Comparison of ENCODE assay signal across 10 cellular contexts in the genomic region with DNA sequence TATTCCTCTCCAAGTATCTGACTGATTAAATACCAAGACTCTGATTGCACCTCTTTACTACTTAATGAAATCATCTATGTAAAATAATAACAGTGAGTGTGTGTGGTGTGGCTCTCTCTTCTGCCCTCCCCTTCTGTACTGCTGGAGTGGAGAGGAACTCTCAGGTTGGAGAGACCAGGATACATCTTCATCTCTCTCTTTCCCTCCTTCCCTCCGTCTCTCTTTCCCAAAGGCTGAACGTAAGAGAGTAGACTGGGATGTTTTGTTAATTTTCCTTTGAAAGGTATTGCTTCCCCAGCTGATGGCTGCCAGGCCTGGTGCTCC. TPM values are rescaled to one million over a fixed set of nuclear protein-coding genes. Genes with fewer than 3 reads are reported as not detected.
DNase-seq lines count a peak whose midpoint lies in the region; ATAC-seq and TF ChIP-seq lines count a peak whose summit lies in the region.
"Had no signal": no experiment of that assay in that cellular context is flagged by ENCODE, and none has a peak within 500 bp of the region (broad histone marks: within the 10 kb centered on the region; RNA-seq: fewer than 3 reads in every experiment).

No MANE protein-coding gene starts in this region.

- peaks cover 31% of the 10 kb centered on the region for H3K4me1 Mint-ChIP-seq in activated naive CD4-positive, alpha-beta T cell treated with anti-CD3 and anti-CD28 coated beads, Interleukin-2, amount 10 ng/mL, durations not matched to agents 7 days and 5 days
- H3K4me1 Mint-ChIP-seq in activated CD8-positive, alpha-beta T cell treated with anti-CD3 and anti-CD28 coated beads, Interleukin-2, amount 10 ng/mL, durations not matched to agents 7 days and 5 days (ENCODE audit: low read depth): peaks cover 24% of the 10 kb centered on the region

- H3K4me3 ChIP-seq in left ventricle myocardium inferior (peak overlapping the region; percentile 58), suprapubic skin (peak overlapping the region; percentile 23)

- no peaks in the 10 kb centered on the region for H3K36me3 Mint-ChIP-seq in activated naive CD4-positive, alpha-beta T cell treated with anti-CD3 and anti-CD28 coated beads, Interleukin-2, amount 10 ng/mL, durations not matched to agents 7 days and 5 days
- H3K36me3 Mint-ChIP-seq in activated CD8-positive, alpha-beta T cell treated with anti-CD3 and anti-CD28 coated beads, Interleukin-2, amount 10 ng/mL, durations not matched to agents 7 days and 5 days (ENCODE audit: low read depth): no peaks in the 10 kb centered on the region

- H3K27ac ChIP-seq in left ventricle myocardium inferior (replicated peaks): peak overlapping the region; percentile 81
- no peak overlapping the region for H3K27ac ChIP-seq in suprapubic skin

- TF ChIP-seq CTCF in left ventricle myocardium inferior (IDR thresholded peaks at IDR 0.05; ENCODE audit: borderline replicate concordance): no peak
- TF ChIP-seq CTCF in suprapubic skin (IDR thresholded peaks at IDR 0.05): no peak

- peaks cover 46% of the 10 kb centered on the region for H3K27me3 Mint-ChIP-seq in activated naive CD4-positive, alpha-beta T cell treated with anti-CD3 and anti-CD28 coated beads, Interleukin-2, amount 10 ng/mL, durations not matched to agents 7 days and 5 days
- H3K27me3 Mint-ChIP-seq in activated CD8-positive, alpha-beta T cell treated with anti-CD3 and anti-CD28 coated beads, Interleukin-2, amount 10 ng/mL, durations not matched to agents 7 days and 5 days (ENCODE audit: low read depth): peaks cover 26% of the 10 kb centered on the region

- H3K9me3 ChIP-seq in left ventricle myocardium inferior (replicated peaks) (no peaks in the 10 kb centered on the region), suprapubic skin (no peaks in the 10 kb centered on the region)

- peaks cover 22% of the 10 kb centered on the region for H3K4me1 ChIP-seq in left ventricle myocardium inferior
- peaks cover 12% of the 10 kb centered on the region for H3K4me1 ChIP-seq in suprapubic skin

- peak overlapping the region; percentile 56 for H3K4me3 Mint-ChIP-seq in activated naive CD4-positive, alpha-beta T cell treated with anti-CD3 and anti-CD28 coated beads, Interleukin-2, amount 10 ng/mL, durations not matched to agents 7 days and 5 days
- H3K4me3 Mint-ChIP-seq in activated CD8-positive, alpha-beta T cell treated with anti-CD3 and anti-CD28 coated beads, Interleukin-2, amount 10 ng/mL, durations not matched to agents 7 days and 5 days: peak overlapping the region; percentile 63

- CTCF ChIA-PET in activated naive CD4-positive, alpha-beta T cell treated with anti-CD3 and anti-CD28 coated beads, Interleukin-2, amount 10 ng/mL, durations not matched to agents 7 days and 5 days (lab: Charles Lee): interaction anchor here (1.0 to 2.5 kb wide), 11 partner anchors 11 to 60 kb away, joined by 3 to 18 read pairs (median 6); a partner anchor contains a TSS
- CTCF ChIA-PET in activated CD8-positive, alpha-beta T cell treated with anti-CD3 and anti-CD28 coated beads, Interleukin-2, amount 10 ng/mL, durations not matched to agents 7 days and 5 days (lab: Charles Lee): interaction anchor here (0.6 to 3.0 kb wide), 12 partner anchors 8 to 123 kb away, joined by 3 to 29 read pairs (median 6); a partner anchor contains a TSS

- H3K27ac Mint-ChIP-seq in activated naive CD4-positive, alpha-beta T cell treated with anti-CD3 and anti-CD28 coated beads, Interleukin-2, amount 10 ng/mL, durations not matched to agents 7 days and 5 days: peak overlapping the region; percentile 53
- peak overlapping the region; percentile 6 for H3K27ac Mint-ChIP-seq in activated CD8-positive, alpha-beta T cell treated with anti-CD3 and anti-CD28 coated beads, Interleukin-2, amount 10 ng/mL, durations not matched to agents 7 days and 5 days

- ATAC-seq in activated CD8-positive, alpha-beta T cell treated with anti-CD3 and anti-CD28 coated beads, Interleukin-2, amount 10 ng/mL, durations not matched to agents 7 days and 5 days: peak; percentile 53

- WGBS in suprapubic skin: 38% methylated on average over 2 of the region's 2 CpGs

- TF ChIP-seq POLR2A in suprapubic skin (IDR thresholded peaks at IDR 0.05): no peak

- no peaks in the 10 kb centered on the region for H3K9me3 Mint-ChIP-seq in activated naive CD4-positive, alpha-beta T cell treated with anti-CD3 and anti-CD28 coated beads, Interleukin-2, amount 10 ng/mL, durations not matched to agents 7 days and 5 days
- H3K9me3 Mint-ChIP-seq in activated CD8-positive, alpha-beta T cell treated with anti-CD3 and anti-CD28 coated beads, Interleukin-2, amount 10 ng/mL, durations not matched to agents 7 days and 5 days (ENCODE audit: insufficient read depth): no peaks in the 10 kb centered on the region

- TF ChIP-seq EP300 in suprapubic skin (IDR thresholded peaks at IDR 0.05): no peak

- no peak for DNase-seq in activated naive CD4-positive, alpha-beta T cell treated with anti-CD3 and anti-CD28 coated beads, Interleukin-2, amount 10 ng/mL, durations not matched to agents 7 days and 5 days
- no peak for DNase-seq in activated naive CD4-positive, alpha-beta T cell treated with anti-CD3 and anti-CD28 coated beads, Interleukin-2, amount 50 U/mL, for 16 hours
- no peak for DNase-seq in activated CD8-positive, alpha-beta T cell treated with anti-CD3 and anti-CD28 coated beads, Interleukin-2, amount 10 ng/mL, durations not matched to agents 7 days and 5 days
- DNase-seq in left ventricle myocardium inferior: no peak
- DNase-seq in suprapubic skin (ENCODE audit: low spot score in 2 of 2): no peak
- DNase-seq in epidermal melanocyte (ENCODE audit: insufficient read length, low spot score): no peak
- DNase-seq in NCI-H1436 (lab: John Stamatoyannopoulos, UW): no peak
- no peak for DNase-seq in HPDE6-E6E7 (ENCODE audit: extremely low spot score)

- POLR2A ChIA-PET in activated CD8-positive, alpha-beta T cell treated with anti-CD3 and anti-CD28 coated beads, Interleukin-2, amount 10 ng/mL, durations not matched to agents 7 days and 5 days (lab: Charles Lee): interaction anchor here (0.6 to 1.7 kb wide), 2 partner anchors 10 to 160 kb away, joined by 5 to 13 read pairs; a partner anchor contains a TSS

- H3K27me3 ChIP-seq in left ventricle myocardium inferior (ENCODE audit: low read depth) (no peaks in the 10 kb centered on the region), suprapubic skin (peaks cover 4% of the 10 kb centered on the region)

- intact Hi-C loops in left ventricle myocardium inferior (cut with micrococcal nuclease): no loop called here

- H3K36me3 ChIP-seq in left ventricle myocardium inferior (no peaks in the 10 kb centered on the region), suprapubic skin (no peaks in the 10 kb centered on the region)

RNA-seq across cellular contexts. Expression of a gene that starts 0.3 kb away (rescaled TPM):
- total RNA-seq in activated CD8-positive, alpha-beta T cell treated with anti-CD3 and anti-CD28 coated beads, Interleukin-2, amount 10 ng/mL, durations not matched to agents 7 days and 5 days: under 1 TPM in 1 of 2 experiments, not detected in 1; 0.21 TPM
- total RNA-seq in left ventricle myocardium inferior (0.27 TPM), suprapubic skin (1 to 10 TPM; 1.9 to 2.9 (median 2.5) TPM)
- total RNA-seq: HT-29 had no signal

RNA-seq across cellular contexts. Expression of a gene that starts 10.4 kb away (rescaled TPM):
- 10 to 100 TPM; 26.7 to 28.0 TPM for total RNA-seq in activated CD8-positive, alpha-beta T cell treated with anti-CD3 and anti-CD28 coated beads, Interleukin-2, amount 10 ng/mL, durations not matched to agents 7 days and 5 days
- 7.1 TPM for total RNA-seq in left ventricle myocardium inferior
- 10 to 100 TPM; 40.2 to 56.7 (median 50.8) TPM for total RNA-seq in suprapubic skin

RNA-seq across cellular contexts. Expression of a gene that starts 46.1 kb away (rescaled TPM):
- not detected for total RNA-seq in activated CD8-positive, alpha-beta T cell treated with anti-CD3 and anti-CD28 coated beads, Interleukin-2, amount 10 ng/mL, durations not matched to agents 7 days and 5 days
- total RNA-seq in left ventricle myocardium inferior (85.5 TPM), suprapubic skin (1,000 to 10,000 TPM in 1 of 4 donors, 100 to 1,000 TPM in 3; 529 to 1,010 (median 610) TPM)

RNA-seq across cellular contexts. Expression of a gene that starts 52.9 kb away (rescaled TPM):
- under 1 TPM; 0.42 to 0.60 TPM for total RNA-seq in activated CD8-positive, alpha-beta T cell treated with anti-CD3 and anti-CD28 coated beads, Interleukin-2, amount 10 ng/mL, durations not matched to agents 7 days and 5 days
- total RNA-seq in left ventricle myocardium inferior (not detected), suprapubic skin (1 to 10 TPM in 1 of 4 donors, not detected in 3; 1.5 TPM)
- total RNA-seq: H4, HT-29 had no signal

Comparison
In these comparisons a context has a peak if more than half of its experiments do, and no peak if none do; other contexts are left out.
1. RNA of a gene that starts 46.1 kb away (total RNA-seq): 529 to 1,010 TPM in suprapubic skin and 85.5 TPM in left ventricle myocardium inferior (single experiment); not detected in activated CD8-positive, alpha-beta T cell treated with anti-CD3 and anti-CD28 coated beads, Interleukin-2, amount 10 ng/mL, durations not matched to agents 7 days and 5 days; every median in the first group is over 10 times any median in the second.